Comparison of ENCODE assay signal across 8 cellular contexts in genomic region chr16:53346-54236, GRCh38. TPM values are rescaled to one million over a fixed set of nuclear protein-coding genes. Genes with fewer than 3 reads are reported as not detected.
DNase-seq lines count a peak whose midpoint lies in the region; ATAC-seq, FAIRE-seq and TF ChIP-seq lines count a peak whose summit lies in the region.

TSS of gene POLR3K (minus strand) at chr16:53608. CDS start at chr16:53586, 22 bp downstream.
TSS of gene SNRNP25 (plus strand) at chr16:53828. CDS start at chr16:54017, 189 bp downstream.

- peak; percentile 92 for ATAC-seq in GM18909 (IDR thresholded peaks at IDR 0.05; ENCODE audit: poor library complexity, unreplicated experiment)
- ATAC-seq in HG03159 (IDR thresholded peaks at IDR 0.05; ENCODE audit: unreplicated experiment): peak; percentile 91

- H3K27ac ChIP-seq in spleen: peak within 1 kb of the TSS; percentile 54 to 88 (median 84)

- H3K36me3 ChIP-seq in bronchial epithelial cell (ENCODE audit: control insufficient read depth, insufficient read depth, low read length) (peaks cover 16% of the 10 kb centered on the region), spleen (peaks cover 0 to 63% (median 42%) of the 10 kb centered on the region in 6 donors)

- H3K27me3 ChIP-seq in bronchial epithelial cell (ENCODE audit: control insufficient read depth, insufficient read depth, low read length): no peaks in the 10 kb centered on the region
- no peaks in the 10 kb centered on the region for H3K27me3 ChIP-seq in spleen (replicated peaks in 1 of 7)

- peaks cover 11 to 50% (median 32%) of the 10 kb centered on the region in 6 donors for H3K4me1 ChIP-seq in spleen

- H3K9me3 ChIP-seq in spleen: no peaks in the 10 kb centered on the region

- DNase-seq in AG08395 (ENCODE audit: low spot score) (peak; percentile 100), NCI-H2227 treated with DMSO at 0.1 percent for 48 hours (lab: John Stamatoyannopoulos, UW) (peak; percentile 94), bronchial epithelial cell (ENCODE audit: low read depth) (peak; percentile 90), inferior parietal cortex (ENCODE audit: extremely low spot score) (peak; percentile 95), spleen (peak; percentile 98)

- H3K4me3 ChIP-seq in WI38 (ENCODE audit: low read depth, low read length): peak within 1 kb of the TSS; percentile 79
- peak within 1 kb of the TSS; percentile 84 for H3K4me3 ChIP-seq in bronchial epithelial cell (ENCODE audit: low read depth, low read length)
- H3K4me3 ChIP-seq in spleen: peak within 1 kb of the TSS; percentile 74 to 99 (median 90)

- WGBS in spleen, 5 donors: 0 to 1% (median 0%) methylated on average over 66 to 91 of the region's 91 CpGs

- no peak for FAIRE-seq in bronchial epithelial cell (lab: Jason Lieb, UNC)

- intact Hi-C loops in spleen (cut with DNase I; ENCODE audit: low total_unique reads): no loop called here

- TF ChIP-seq POLR2A in spleen (IDR thresholded peaks at IDR 0.05): peak in 1 of 3 donors; percentile 44

- TF ChIP-seq CTCF in WI38 (IDR thresholded peaks at IDR 0.05; ENCODE audit: low read depth, low read length): no peak
- no peak for TF ChIP-seq CTCF in bronchial epithelial cell (IDR thresholded peaks at IDR 0.05; ENCODE audit: insufficient read depth, low read length, severe bottlenecking)
- TF ChIP-seq CTCF in spleen (IDR thresholded peaks at IDR 0.05 in 8 of 11, conservative IDR thresholded peaks at IDR 0.05 in 3 of 11): peak in 3 of 11 experiments; percentile 10 to 43 (median 20)

RNA-seq across cellular contexts. Expression of gene POLR3K, which starts in this region (rescaled TPM):
- total RNA-seq in bronchial epithelial cell (4.7 and 5.8 TPM in 2 replicates), spleen (10 to 100 TPM in 4 of 7 donors, 1 to 10 TPM in 3; 5.2 to 17.9 (median 13.2) TPM)
- 10 to 100 TPM; 13.1 to 24.1 (median 21.2) TPM for polyA plus RNA-seq in spleen

RNA-seq across cellular contexts. Expression of gene SNRNP25, which starts in this region (rescaled TPM):
- total RNA-seq in bronchial epithelial cell (9.0 and 14.1 TPM in 2 replicates), spleen (10 to 100 TPM; 13.6 to 25.1 (median 17.2) TPM)
- polyA plus RNA-seq in spleen: 10 to 100 TPM; 39.8 to 48.1 (median 46.6) TPM

Comparison
In these comparisons a context has a peak if more than half of its experiments do, and no peak if none do; other contexts are left out.
1. Peak in every context shown above with its lines: DNase-seq, ATAC-seq, H3K4me3 ChIP-seq and H3K27ac ChIP-seq.